In genomic region chr2:175690113-175690716, GRCh38 we compare ENCODE assay signal across 8 cellular contexts.
DNase-seq lines count a peak whose midpoint lies in the region; ATAC-seq, FAIRE-seq and TF ChIP-seq lines count a peak whose summit lies in the region.

No MANE protein-coding gene starts in this region.

- no peaks in the 10 kb centered on the region for H3K36me3 Mint-ChIP-seq in stimulated activated naive B cell treated with anti-CD40 and anti-IgM and Interleukin-4, amounts not matched to agents 10 μg/mL and 1 μg/mL and 100 μg/mL, for 72 hours

- no peak overlapping the region for H3K4me3 Mint-ChIP-seq in stimulated activated naive B cell treated with anti-CD40 and anti-IgM and Interleukin-4, amounts not matched to agents 10 μg/mL and 1 μg/mL and 100 μg/mL, for 72 hours

- in situ Hi-C loops in astrocyte of the spinal cord (cut with HindIII; ENCODE audit: low sequenced_read_pairs) = loop anchor here (25.0 kb wide), 1 partner anchor 172 kb away; no protein-coding TSS in a partner anchor

- H3K4me3 ChIP-seq in astrocyte of the spinal cord (ENCODE audit: low read depth, low read length) = no peak overlapping the region

- FAIRE-seq in A204.1 (lab: Jason Lieb, UNC) = peak; percentile 97

- peak; percentile 44 for ATAC-seq in HG02763 (IDR thresholded peaks at IDR 0.05; ENCODE audit: unreplicated experiment)
- peak; percentile 47 to 57 for ATAC-seq in stimulated activated naive B cell treated with anti-CD40 and anti-IgM and Interleukin-4, amounts not matched to agents 10 μg/mL and 1 μg/mL and 100 μg/mL, for 72 hours (replicated peaks)

- TF ChIP-seq CTCF in astrocyte of the spinal cord (IDR thresholded peaks at IDR 0.05; ENCODE audit: low read depth, low read length) = peak; percentile 70

- H3K4me1 Mint-ChIP-seq in stimulated activated naive B cell treated with anti-CD40 and anti-IgM and Interleukin-4, amounts not matched to agents 10 μg/mL and 1 μg/mL and 100 μg/mL, for 72 hours = no peaks in the 10 kb centered on the region

- DNase-seq in ELF-1 (ENCODE audit: low read depth, low spot score) (peak; percentile 39), NCI-H226 (peak; percentile 13), astrocyte of the spinal cord (ENCODE audit: low read depth, low spot score) (peak; percentile 78), iPS-NIHi7 (ENCODE audit: extremely low spot score) (peak; percentile 38), T1000 (lab: John Stamatoyannopoulos, UW) (no peak)
- DNase-seq in stimulated activated naive B cell treated with anti-CD40 and anti-IgM and Interleukin-4, amounts not matched to agents 10 μg/mL and 1 μg/mL and 100 μg/mL, for 72 hours = peak; percentile 11

- H3K27me3 Mint-ChIP-seq in stimulated activated naive B cell treated with anti-CD40 and anti-IgM and Interleukin-4, amounts not matched to agents 10 μg/mL and 1 μg/mL and 100 μg/mL, for 72 hours = peaks cover 8 to 27% of the 10 kb centered on the region in 2 donors

- H3K27ac Mint-ChIP-seq in stimulated activated naive B cell treated with anti-CD40 and anti-IgM and Interleukin-4, amounts not matched to agents 10 μg/mL and 1 μg/mL and 100 μg/mL, for 72 hours = no peak overlapping the region

- no peaks in the 10 kb centered on the region for H3K9me3 Mint-ChIP-seq in stimulated activated naive B cell treated with anti-CD40 and anti-IgM and Interleukin-4, amounts not matched to agents 10 μg/mL and 1 μg/mL and 100 μg/mL, for 72 hours
